ENCODE assay signal across 21 cellular contexts in genomic region chrX:40806511-40807220, GRCh38.
"Had no signal": no experiment of that assay in that cellular context is flagged by ENCODE, and none has a peak within 500 bp of the region (broad histone marks: within the 10 kb centered on the region; RNA-seq: fewer than 3 reads in every experiment).

No MANE protein-coding gene starts in this region.

- H3K27ac ChIP-seq: breast epithelium, left lung, ovary, psoas muscle, right lobe of liver, suprapubic skin had no signal

- H3K4me3 ChIP-seq: breast epithelium, left lung, ovary, psoas muscle, right lobe of liver, smooth muscle cell, suprapubic skin had no signal

- H3K9me3 ChIP-seq: breast epithelium, left lung, ovary, psoas muscle, right lobe of liver, suprapubic skin had no signal

- H3K36me3 ChIP-seq: breast epithelium, left lung, ovary, right lobe of liver, suprapubic skin had no signal

- H3K4me2 ChIP-seq: smooth muscle cell had no signal

- H3K27me3 ChIP-seq: left lung, ovary, right lobe of liver, suprapubic skin had no signal

- DNase-seq: activated CD4-positive, alpha-beta T cell treated with anti-CD3 and anti-CD28 coated beads, Interleukin-2, amount 50 U/mL, for 1 hour; activated CD4-positive, CD25-positive, alpha-beta regulatory T cell treated with anti-CD3 and anti-CD28 coated beads, Interleukin-2, amount 50 U/mL, for 72 hours; activated CD8-positive, alpha-beta memory T cell treated with anti-CD3 and anti-CD28 coated beads, Interleukin-2, amount 50 U/mL, for 4 hours; activated effector memory CD4-positive, alpha-beta T cell treated with Interleukin-2 at 50 U/mL for 16 hours; activated naive CD4-positive, alpha-beta T cell treated with anti-CD3 and anti-CD28 coated beads, Interleukin-2, amount 50 U/mL, for 16 hours; activated T-cell treated with anti-CD3 and anti-CD28 coated beads, Interleukin-2, amount 50 U/mL, for 4 hours; aorta; effector memory CD4-positive, alpha-beta T cell; head of caudate nucleus; left lung; ovary; psoas muscle; right lobe of liver; stimulated activated CD4-positive, alpha-beta T cell treated with anti-CD3 and anti-CD28 coated beads, Interleukin-4, amount 100 ng/mL, for 1 hour; stimulated activated naive CD8-positive, alpha-beta T cell treated with anti-CD3 and anti-CD28 coated beads, Interleukin-15, amount 100 ng/mL, for 72 hours; trophoblast cell had no signal

- ATAC-seq: activated T-cell treated with anti-CD3 and anti-CD28 coated beads, Interleukin-2, amount 50 U/mL, for 4 hours; left lung; psoas muscle; stimulated activated naive CD8-positive, alpha-beta T cell treated with anti-CD3 and anti-CD28 coated beads, Interleukin-15, amount 100 ng/mL, for 72 hours had no signal

- H3K4me1 ChIP-seq: breast epithelium, left lung, psoas muscle, right lobe of liver, suprapubic skin had no signal

- FAIRE-seq: frontal cortex, keratinocyte had no signal
